1 cellular context compared by ENCODE assay signal in genomic region chr19:1513492-1514294, GRCh38.
TF ChIP-seq lines count a peak whose summit lies in the region.

No MANE protein-coding gene starts in this region.

TF ChIP-seq in K562, 482 proteins besides CTCF, POLR2A, EP300 and RAD21 (continued from another document and continues in another):
- TF ChIP-seq MGA (IDR thresholded peaks at IDR 0.05) = no peak
- no peak for TF ChIP-seq SFPQ (IDR thresholded peaks at IDR 0.05; ENCODE audit: low read depth, low read length)
- TF ChIP-seq, protein P1, sequence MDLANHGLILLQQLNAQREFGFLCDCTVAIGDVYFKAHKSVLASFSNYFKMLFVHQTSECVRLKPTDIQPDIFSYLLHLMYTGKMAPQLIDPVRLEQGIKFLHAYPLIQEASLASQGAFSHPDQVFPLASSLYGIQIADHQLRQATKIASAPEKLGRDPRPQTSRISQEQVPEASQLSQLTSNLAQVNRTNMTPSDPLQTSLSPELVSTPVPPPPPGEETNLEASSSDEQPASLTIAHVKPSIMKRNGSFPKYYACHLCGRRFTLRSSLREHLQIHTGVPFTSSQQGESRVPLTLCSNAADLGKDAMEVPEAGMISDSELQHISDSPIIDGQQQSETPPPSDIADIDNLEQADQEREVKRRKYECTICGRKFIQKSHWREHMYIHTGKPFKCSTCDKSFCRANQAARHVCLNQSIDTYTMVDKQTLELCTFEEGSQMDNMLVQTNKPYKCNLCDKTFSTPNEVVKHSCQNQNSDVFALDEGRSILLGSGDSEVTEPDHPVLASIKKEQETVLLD (IDR thresholded peaks at IDR 0.05) = 0 out of 2 replicates have a peak, but pooled peaks have one; percentile 18
- TF ChIP-seq XRCC5 (IDR thresholded peaks at IDR 0.05; ENCODE audit: low read depth, low read length) = peak; percentile 69
- TF ChIP-seq FUS (optimal IDR thresholded peaks at IDR 0.05; ENCODE audit: low read depth, low read length) = no peak
- no peak for TF ChIP-seq ZNF445 (CRISPR knock-in tag; IDR thresholded peaks at IDR 0.05; ENCODE audit: low read depth)
- no peak for TF ChIP-seq ZC3H11A (IDR thresholded peaks at IDR 0.05; ENCODE audit: low read depth, low read length)
- no peak for TF ChIP-seq ZNF175 (CRISPR knock-in tag; IDR thresholded peaks at IDR 0.05; ENCODE audit: low read depth)
- TF ChIP-seq TFAM (CRISPR knock-in tag; conservative IDR thresholded peaks at IDR 0.05) = no peak
- TF ChIP-seq NR2F6 (CRISPR knock-in tag; IDR thresholded peaks at IDR 0.05) = no peak
- TF ChIP-seq ZNF436 (CRISPR knock-in tag; IDR thresholded peaks at IDR 0.05) = peak; percentile 81; the same call in 1 of the 2 replicates
- TF ChIP-seq, protein P2, sequence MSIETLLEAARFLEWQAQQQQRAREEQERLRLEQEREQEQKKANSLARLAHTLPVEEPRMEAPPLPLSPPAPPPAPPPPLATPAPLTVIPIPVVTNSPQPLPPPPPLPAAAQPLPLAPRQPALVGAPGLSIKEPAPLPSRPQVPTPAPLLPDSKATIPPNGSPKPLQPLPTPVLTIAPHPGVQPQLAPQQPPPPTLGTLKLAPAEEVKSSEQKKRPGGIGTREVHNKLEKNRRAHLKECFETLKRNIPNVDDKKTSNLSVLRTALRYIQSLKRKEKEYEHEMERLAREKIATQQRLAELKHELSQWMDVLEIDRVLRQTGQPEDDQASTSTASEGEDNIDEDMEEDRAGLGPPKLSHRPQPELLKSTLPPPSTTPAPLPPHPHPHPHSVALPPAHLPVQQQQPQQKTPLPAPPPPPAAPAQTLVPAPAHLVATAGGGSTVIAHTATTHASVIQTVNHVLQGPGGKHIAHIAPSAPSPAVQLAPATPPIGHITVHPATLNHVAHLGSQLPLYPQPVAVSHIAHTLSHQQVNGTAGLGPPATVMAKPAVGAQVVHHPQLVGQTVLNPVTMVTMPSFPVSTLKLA (conservative IDR thresholded peaks at IDR 0.05) = peak in 1 of 2 experiments; percentile 44; a peak in 1 of 4 replicates
- TF ChIP-seq, protein P3, sequence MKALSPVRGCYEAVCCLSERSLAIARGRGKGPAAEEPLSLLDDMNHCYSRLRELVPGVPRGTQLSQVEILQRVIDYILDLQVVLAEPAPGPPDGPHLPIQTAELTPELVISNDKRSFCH (CRISPR knock-in tag; IDR thresholded peaks at IDR 0.05) = no peak
- TF ChIP-seq, protein P3 (tag; IDR thresholded peaks at IDR 0.05) = no peak
- TF ChIP-seq TRIM24 (IDR thresholded peaks at IDR 0.05) = 0 out of 4 replicates have a peak, but pooled peaks of 1 of the 2 experiments have one; percentile 28
- TF ChIP-seq ZNF282 (CRISPR knock-in tag; IDR thresholded peaks at IDR 0.05) = no peak
- TF ChIP-seq CHD4 (IDR thresholded peaks at IDR 0.05; ENCODE audit: insufficient read depth, insufficient replicate concordance, low read depth, low read length, poor library complexity, severe bottlenecking) = peak; percentile 32
- TF ChIP-seq, protein P4, sequence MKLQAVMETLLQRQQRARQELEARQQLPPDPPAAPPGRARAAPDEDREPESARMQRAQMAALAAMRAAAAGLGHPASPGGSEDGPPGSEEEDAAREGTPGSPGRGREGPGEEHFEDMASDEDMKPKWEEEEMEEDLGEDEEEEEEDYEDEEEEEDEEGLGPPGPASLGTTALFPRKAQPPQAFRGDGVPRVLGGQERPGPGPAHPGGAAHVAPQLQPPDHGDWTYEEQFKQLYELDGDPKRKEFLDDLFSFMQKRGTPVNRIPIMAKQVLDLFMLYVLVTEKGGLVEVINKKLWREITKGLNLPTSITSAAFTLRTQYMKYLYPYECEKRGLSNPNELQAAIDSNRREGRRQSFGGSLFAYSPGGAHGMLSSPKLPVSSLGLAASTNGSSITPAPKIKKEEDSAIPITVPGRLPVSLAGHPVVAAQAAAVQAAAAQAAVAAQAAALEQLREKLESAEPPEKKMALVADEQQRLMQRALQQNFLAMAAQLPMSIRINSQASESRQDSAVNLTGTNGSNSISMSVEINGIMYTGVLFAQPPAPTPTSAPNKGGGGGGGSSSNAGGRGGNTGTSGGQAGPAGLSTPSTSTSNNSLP (IDR thresholded peaks at IDR 0.05; ENCODE audit: borderline replicate concordance, low read depth, low read length) = no peak
- 0 out of 2 replicates have a peak, but pooled peaks have one; percentile 4 for TF ChIP-seq CREM (IDR thresholded peaks at IDR 0.05; ENCODE audit: low read depth)
- TF ChIP-seq ZBTB17 (CRISPR knock-in tag; IDR thresholded peaks at IDR 0.05) = no peak
- no peak for TF ChIP-seq TRIM28 (IDR thresholded peaks at IDR 0.05)
- TF ChIP-seq HINFP (tag; conservative IDR thresholded peaks at IDR 0.05; ENCODE audit: low read depth) = no peak
- TF ChIP-seq ZEB2 (IDR thresholded peaks at IDR 0.05) = no peak
- TF ChIP-seq BCOR (IDR thresholded peaks at IDR 0.05) = peak; percentile 94
- TF ChIP-seq POLR2G (IDR thresholded peaks at IDR 0.05; ENCODE audit: low read depth, low read length) = 0 out of 2 replicates have a peak, but pooled peaks have one; percentile 27
- peak; percentile 4; the same call in 1 of the 2 replicates for TF ChIP-seq ZNF384 (IDR thresholded peaks at IDR 0.05; ENCODE audit: low read depth, low read length)
- TF ChIP-seq FOXK1 (CRISPR knock-in tag; IDR thresholded peaks at IDR 0.05; ENCODE audit: borderline replicate concordance) = peak; percentile 49; the same call in 1 of the 2 replicates
- TF ChIP-seq SMARCC2 (IDR thresholded peaks at IDR 0.05; ENCODE audit: low read depth) = 0 out of 2 replicates have a peak, but pooled peaks have one; percentile 58
- peak; percentile 74 for TF ChIP-seq GTF3C2 (IDR thresholded peaks at IDR 0.05; ENCODE audit: borderline replicate concordance, extremely low read depth, insufficient read length)
- no peak for TF ChIP-seq ZNF57 (CRISPR knock-in tag; IDR thresholded peaks at IDR 0.05)
- no peak for TF ChIP-seq PHF20 (IDR thresholded peaks at IDR 0.05; ENCODE audit: partially characterized antibody)
- no peak for TF ChIP-seq ZNF766 (CRISPR knock-in tag; conservative IDR thresholded peaks at IDR 0.05)
